In the genomic region with DNA sequence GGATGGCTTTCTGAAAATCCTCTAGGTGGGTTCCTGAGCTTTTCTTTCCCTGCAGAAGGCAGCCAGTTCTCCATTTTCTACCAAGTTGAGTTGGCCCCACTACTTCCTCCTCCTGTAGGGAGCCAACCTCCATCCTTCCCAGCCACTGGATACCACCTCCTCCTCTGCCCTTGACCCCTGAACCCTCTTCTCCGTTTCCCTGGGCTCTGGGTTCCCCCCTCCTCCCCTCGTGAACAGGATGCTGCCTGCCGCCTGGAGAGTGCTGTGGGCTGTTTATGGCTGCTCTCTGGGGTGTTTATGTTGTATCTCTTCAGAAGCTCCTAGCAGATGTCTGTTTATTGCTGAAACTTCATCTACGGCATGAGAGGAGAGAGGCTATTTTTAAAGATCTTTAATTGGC, we compare ENCODE assay signal across 10 cellular contexts. TPM values are rescaled to one million over a fixed set of nuclear protein-coding genes. Genes with fewer than 3 reads are reported as not detected.
DNase-seq lines count a peak whose midpoint lies in the region; ATAC-seq and TF ChIP-seq lines count a peak whose summit lies in the region.
"Had no signal": no experiment of that assay in that cellular context is flagged by ENCODE, and none has a peak within 500 bp of the region (broad histone marks: within the 10 kb centered on the region; RNA-seq: fewer than 3 reads in every experiment).

No MANE protein-coding gene starts in this region.

- H3K27me3 ChIP-seq in breast epithelium, result no peaks in the 10 kb centered on the region
- H3K27me3 ChIP-seq in mammary epithelial cell (ENCODE audit: insufficient read depth, low read length), result no peaks in the 10 kb centered on the region
- H3K27me3 ChIP-seq in left ventricle myocardium inferior (ENCODE audit: low read depth), result no peaks in the 10 kb centered on the region
- no peaks in the 10 kb centered on the region for H3K27me3 ChIP-seq in lower lobe of right lung (ENCODE audit: low read depth)

- H3K9ac ChIP-seq in mammary epithelial cell (ENCODE audit: insufficient read depth, low read length), result no peak overlapping the region

- H4K20me1 ChIP-seq in mammary epithelial cell (ENCODE audit: insufficient read depth, low read length), result no peaks in the 10 kb centered on the region

- ATAC-seq in lower lobe of right lung (no peak), HG02588 (IDR thresholded peaks at IDR 0.05; ENCODE audit: unreplicated experiment) (no peak)

- H3K79me2 ChIP-seq in mammary epithelial cell (ENCODE audit: insufficient read depth, low read length), result peaks cover 98% of the 10 kb centered on the region

- intact Hi-C loops in breast epithelium (cut with DNase I; ENCODE audit: low total_unique reads), result no loop called here
- intact Hi-C loops in mammary epithelial cell (cut with micrococcal nuclease), result loop anchor here (10.0 kb wide), 1 partner anchor 184 kb away; no protein-coding TSS in a partner anchor
- intact Hi-C loops in left ventricle myocardium inferior (cut with micrococcal nuclease), result no loop called here
- intact Hi-C loops in lower lobe of right lung (cut with DNase I), result no loop called here

- no peak overlapping the region for H3K4me2 ChIP-seq in mammary epithelial cell (ENCODE audit: insufficient read depth, low read depth, low read length)

- H3K4me1 ChIP-seq in breast epithelium (no peaks in the 10 kb centered on the region), mammary epithelial cell (ENCODE audit: insufficient read depth, low read length) (peaks cover 79% of the 10 kb centered on the region), left ventricle myocardium inferior (peaks cover 90% of the 10 kb centered on the region), urinary bladder (ENCODE audit: insufficient read depth) (no peaks in the 10 kb centered on the region), lower lobe of right lung (peaks cover 51% of the 10 kb centered on the region)

- in situ Hi-C loops in mammary epithelial cell (cut with MboI; ENCODE audit: low sequenced_read_pairs in 2 of 2), result no loop called here

- H3K4me3 ChIP-seq in breast epithelium, result no peak overlapping the region
- H3K4me3 ChIP-seq in mammary epithelial cell (replicated peaks in 1 of 3; ENCODE audit: insufficient read depth in 1 of 3, low read depth in 2 of 3, low read length in 3 of 3), result no peak overlapping the region
- no peak overlapping the region for H3K4me3 ChIP-seq in left ventricle myocardium inferior
- H3K4me3 ChIP-seq in urinary bladder (ENCODE audit: low read depth, low read length), result no peak overlapping the region
- no peak overlapping the region for H3K4me3 ChIP-seq in lower lobe of right lung

- CTCF ChIA-PET in mammary epithelial cell (lab: Charles Lee; ENCODE audit: low non-redundant PET), result no interaction called here

- TF ChIP-seq CTCF in breast epithelium (IDR thresholded peaks at IDR 0.05), result no peak
- TF ChIP-seq CTCF in mammary epithelial cell (conservative IDR thresholded peaks at IDR 0.05 in 1 of 2, IDR thresholded peaks at IDR 0.05 in 1 of 2; ENCODE audit: extremely low read depth in 1 of 2, insufficient read depth in 1 of 2, low read depth in 1 of 2, low read length in 2 of 2), result no peak
- TF ChIP-seq CTCF in left ventricle myocardium inferior (IDR thresholded peaks at IDR 0.05; ENCODE audit: borderline replicate concordance), result peak; percentile 15
- no peak for TF ChIP-seq CTCF in lower lobe of right lung (IDR thresholded peaks at IDR 0.05)

- no peaks in the 10 kb centered on the region for H3K9me3 ChIP-seq in breast epithelium
- no peaks in the 10 kb centered on the region for H3K9me3 ChIP-seq in mammary epithelial cell (replicated peaks; ENCODE audit: insufficient read depth, low read length)
- H3K9me3 ChIP-seq in left ventricle myocardium inferior (replicated peaks), result no peaks in the 10 kb centered on the region
- H3K9me3 ChIP-seq in lower lobe of right lung, result no peaks in the 10 kb centered on the region

- dilution Hi-C loops in mammary epithelial cell (cut with HindIII; ENCODE audit: low sequenced_read_pairs), result loop anchor here (5.0 kb wide), 1 partner anchor 42 kb away; no protein-coding TSS in a partner anchor

- BruUV-seq in mammary epithelial cell (replicated peaks; lab: Mats Ljungman, UMichigan), result no TSS peak

- DNase-seq in breast epithelium (ENCODE audit: low spot score in 2 of 2) (no peak), mammary epithelial cell (no peak), SW480 (ENCODE audit: low spot score) (peak; percentile 26), left ventricle myocardium inferior (no peak), COLO668 (lab: John Stamatoyannopoulos, UW; ENCODE audit: unreplicated experiment) (no peak), lower lobe of right lung (no peak)
- DNase-seq: activated CD8-positive, alpha-beta memory T cell treated with anti-CD3 and anti-CD28 coated beads for 24 hours; CD4-positive, alpha-beta memory T cell had no signal

- H2AFZ ChIP-seq in mammary epithelial cell (ENCODE audit: low read depth, low read length), result no peak overlapping the region

- 76% methylated on average over 4 of the region's 4 CpGs for WGBS in mammary epithelial cell (ENCODE audit: low coverage, missing lambda C conversion rate)
- WGBS in urinary bladder, result 37% methylated on average over 4 of the region's 4 CpGs

- H3K36me3 ChIP-seq in breast epithelium, result no peaks in the 10 kb centered on the region
- peaks cover 22% of the 10 kb centered on the region for H3K36me3 ChIP-seq in mammary epithelial cell (ENCODE audit: insufficient read depth, low read length)
- H3K36me3 ChIP-seq in left ventricle myocardium inferior, result no peaks in the 10 kb centered on the region
- H3K36me3 ChIP-seq in urinary bladder (ENCODE audit: insufficient read depth), result no peaks in the 10 kb centered on the region
- peaks cover 4% of the 10 kb centered on the region for H3K36me3 ChIP-seq in lower lobe of right lung

- TF ChIP-seq POLR2A in breast epithelium (IDR thresholded peaks at IDR 0.05), result no peak

- H3K27ac ChIP-seq in breast epithelium (peak overlapping the region; percentile 3 to 45), mammary epithelial cell (ENCODE audit: insufficient read depth, low read depth, low read length) (no peak overlapping the region), left ventricle myocardium inferior (replicated peaks) (peak overlapping the region; percentile 53), urinary bladder (ENCODE audit: low read depth) (peak overlapping the region; percentile 79), lower lobe of right lung (no peak overlapping the region)

RNA-seq across cellular contexts. Expression of gene MICAL2, which starts 8.6 kb away (rescaled TPM):
- total RNA-seq in breast epithelium (10 to 100 TPM; 30.9 to 52.4 (median 38.6) TPM), mammary epithelial cell (100 to 1,000 TPM; 163 to 339 TPM), left ventricle myocardium inferior (85.0 TPM), urinary bladder (42.5 TPM), lower lobe of right lung (127 TPM)
- polyA plus RNA-seq in mammary epithelial cell (71.2 TPM), urinary bladder (44.1 TPM)
- 276 TPM for polyA minus RNA-seq in mammary epithelial cell

Comparison
In these comparisons a context has a peak if more than half of its experiments do, and no peak if none do; other contexts are left out.
1. H3K27ac ChIP-seq: peak in breast epithelium (2 of 2), left ventricle myocardium inferior (single experiment) and urinary bladder (single experiment); none in mammary epithelial cell (single experiment) and lower lobe of right lung (single experiment).